Comparison of ENCODE assay signal across 18 cellular contexts in the genomic region with DNA sequence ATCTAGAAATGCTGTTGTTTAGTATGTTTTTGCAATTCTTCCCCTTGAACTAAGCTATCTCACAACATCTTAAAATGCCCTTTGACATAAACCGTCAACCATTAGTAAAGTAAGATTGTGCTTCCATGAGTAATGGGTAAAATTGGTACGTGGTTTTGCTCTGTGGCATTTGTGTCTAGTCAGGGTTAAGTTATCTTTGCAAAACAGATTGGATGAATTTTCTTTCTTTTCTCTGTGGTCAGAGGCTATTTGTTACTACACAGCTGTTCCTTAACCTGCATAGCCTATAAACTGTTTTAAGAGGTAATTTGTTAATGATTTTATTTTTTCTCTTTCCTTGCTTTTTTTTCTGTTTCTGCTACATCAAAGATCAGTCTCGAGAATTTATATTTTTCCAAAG.
A peak's percentile ranks its signal among the peaks of the same experiment; 100 is the strongest.
DNase-seq lines count a peak whose midpoint lies in the region; ATAC-seq and TF ChIP-seq lines count a peak whose summit lies in the region.
"Had no signal": no experiment of that assay in that cellular context is flagged by ENCODE, and none has a peak within 500 bp of the region (broad histone marks: within the 10 kb centered on the region; RNA-seq: fewer than 3 reads in every experiment).

No MANE protein-coding gene starts in this region.

- no peaks in the 10 kb centered on the region for H4K20me1 ChIP-seq in PC-3 (ENCODE audit: low read length)

- BruUV-seq in PC-3 (replicated peaks; lab: Mats Ljungman, UMichigan): no TSS peak

- CTCF ChIA-PET in PC-3 (lab: Charles Lee): no interaction called here

- ATAC-seq in activated naive CD8-positive, alpha-beta T cell treated with anti-CD3 and anti-CD28 coated beads, Interleukin-2, amount 50 U/mL, for 24 hours: peak; percentile 61
- no peak for ATAC-seq in PC-3
- peak; percentile 46 for ATAC-seq in stimulated activated naive CD8-positive, alpha-beta T cell treated with anti-CD3 and anti-CD28 coated beads, Interleukin-15, Interleukin-2, amounts not matched to agents 100 U/mL and 50 U/mL, for 24 hours
- ATAC-seq: A549 had no signal

- H3F3A ChIP-seq in PC-3 (ENCODE audit: low read length, unreplicated experiment): no peaks in the 10 kb centered on the region

- no peak overlapping the region for H3K9ac ChIP-seq in PC-3 (ENCODE audit: low read length)

- H3K4me3 Mint-ChIP-seq in activated naive CD8-positive, alpha-beta T cell treated with anti-CD3 and anti-CD28 coated beads, Interleukin-2, amount 50 U/mL, for 24 hours: no peak overlapping the region
- H3K4me3 Mint-ChIP-seq in activated naive CD8-positive, alpha-beta T cell treated with anti-CD3 and anti-CD28 coated beads for 36 hours: no peak overlapping the region
- H3K4me3 Mint-ChIP-seq: activated T-cell treated with anti-CD3 and anti-CD28 coated beads, Interleukin-2, amount 50 U/mL, for 24 hours had no signal

- no peaks in the 10 kb centered on the region for H3K9me3 Mint-ChIP-seq in activated naive CD8-positive, alpha-beta T cell treated with anti-CD3 and anti-CD28 coated beads, Interleukin-2, amount 50 U/mL, for 24 hours
- H3K9me3 Mint-ChIP-seq in activated naive CD8-positive, alpha-beta T cell treated with anti-CD3 and anti-CD28 coated beads for 36 hours: no peaks in the 10 kb centered on the region
- H3K9me3 Mint-ChIP-seq: activated T-cell treated with anti-CD3 and anti-CD28 coated beads, Interleukin-2, amount 50 U/mL, for 24 hours had no signal

- H3K27me3 Mint-ChIP-seq in activated naive CD8-positive, alpha-beta T cell treated with anti-CD3 and anti-CD28 coated beads, Interleukin-2, amount 50 U/mL, for 24 hours: no peaks in the 10 kb centered on the region
- no peaks in the 10 kb centered on the region for H3K27me3 Mint-ChIP-seq in activated naive CD8-positive, alpha-beta T cell treated with anti-CD3 and anti-CD28 coated beads for 36 hours
- H3K27me3 Mint-ChIP-seq: activated T-cell treated with anti-CD3 and anti-CD28 coated beads, Interleukin-2, amount 50 U/mL, for 24 hours had no signal

- H3K9me3 ChIP-seq in PC-3 (ENCODE audit: low read length): no peaks in the 10 kb centered on the region
- H3K9me3 ChIP-seq: A549, ascending aorta, neutrophil, SJSA1 had no signal

- TF ChIP-seq POLR2A in erythroblast (IDR thresholded peaks at IDR 0.05; ENCODE audit: low read length): no peak

- no peak for DNase-seq in activated naive CD8-positive, alpha-beta T cell treated with anti-CD3 and anti-CD28 coated beads, Interleukin-2, amount 50 U/mL, for 24 hours
- DNase-seq in activated naive CD8-positive, alpha-beta T cell treated with anti-CD3 and anti-CD28 coated beads for 36 hours: no peak
- DNase-seq in PC-3: peak; percentile 31
- DNase-seq in erythroblast (lab: John Stamatoyannopoulos, UW): peak; percentile 88 to 92
- DNase-seq in stimulated activated naive CD8-positive, alpha-beta T cell treated with anti-CD3 and anti-CD28 coated beads, Interleukin-15, Interleukin-2, amounts not matched to agents 100 U/mL and 50 U/mL, for 24 hours: no peak
- no peak for DNase-seq in activated CD4-positive, alpha-beta T cell treated with anti-CD3 and anti-CD28 coated beads, Interleukin-2, amount 50 U/mL, for 4 hours
- DNase-seq in iPS-NIHi11 (ENCODE audit: low spot score): no peak
- DNase-seq in activated CD8-positive, alpha-beta memory T cell treated with anti-CD3 and anti-CD28 coated beads, Interleukin-2, amount 50 U/mL, for 4 hours: no peak
- DNase-seq: activated CD4-positive, CD25-positive, alpha-beta regulatory T cell; activated T-cell treated with anti-CD3 and anti-CD28 coated beads, Interleukin-2, amount 50 U/mL, for 24 hours; hypothalamus; NCI-H1694 treated with DMSO at 0.1 percent for 48 hours; stimulated activated CD8-positive, alpha-beta memory T cell treated with anti-CD3 and anti-CD28 coated beads, Interleukin-4, amount 100 ng/mL, for 48 hours had no signal

- no peaks in the 10 kb centered on the region for H3K36me3 ChIP-seq in PC-3 (ENCODE audit: low read depth, low read length)
- H3K36me3 ChIP-seq: ascending aorta, neutrophil, SJSA1 had no signal

- no peak overlapping the region for H3K27ac ChIP-seq in PC-3 (ENCODE audit: low read length)
- H3K27ac ChIP-seq: A549, ascending aorta, neutrophil, SJSA1 had no signal

- H3K27me3 ChIP-seq in PC-3 (ENCODE audit: low read length): no peaks in the 10 kb centered on the region
- H3K27me3 ChIP-seq: ascending aorta, neutrophil, SJSA1 had no signal

- no peaks in the 10 kb centered on the region for H3K9me2 ChIP-seq in PC-3 (replicated peaks; ENCODE audit: low read length)

- peaks cover 5% of the 10 kb centered on the region for H3K36me3 Mint-ChIP-seq in activated naive CD8-positive, alpha-beta T cell treated with anti-CD3 and anti-CD28 coated beads, Interleukin-2, amount 50 U/mL, for 24 hours (ENCODE audit: low read depth)
- H3K36me3 Mint-ChIP-seq in activated naive CD8-positive, alpha-beta T cell treated with anti-CD3 and anti-CD28 coated beads for 36 hours: peaks cover 16% of the 10 kb centered on the region

- peak overlapping the region; percentile 4 for H3K27ac Mint-ChIP-seq in activated naive CD8-positive, alpha-beta T cell treated with anti-CD3 and anti-CD28 coated beads, Interleukin-2, amount 50 U/mL, for 24 hours
- no peak overlapping the region for H3K27ac Mint-ChIP-seq in activated naive CD8-positive, alpha-beta T cell treated with anti-CD3 and anti-CD28 coated beads for 36 hours
- H3K27ac Mint-ChIP-seq: activated T-cell treated with anti-CD3 and anti-CD28 coated beads, Interleukin-2, amount 50 U/mL, for 24 hours had no signal

- POLR2A ChIA-PET in PC-3 (lab: Charles Lee; ENCODE audit: unreplicated experiment): interaction anchor here (0.6 kb wide), 1 partner anchor 79 kb away, joined by 4 read pairs; no protein-coding TSS in a partner anchor

- peaks cover 89% of the 10 kb centered on the region for H3K79me2 ChIP-seq in PC-3 (ENCODE audit: low read length)

- H3K4me3 ChIP-seq in PC-3 (ENCODE audit: low read length): no peak overlapping the region
- H3K4me3 ChIP-seq: A549, ascending aorta, lung, SJSA1 had no signal

- peaks cover 43% of the 10 kb centered on the region for H3K4me1 Mint-ChIP-seq in activated naive CD8-positive, alpha-beta T cell treated with anti-CD3 and anti-CD28 coated beads, Interleukin-2, amount 50 U/mL, for 24 hours
- peaks cover 50% of the 10 kb centered on the region for H3K4me1 Mint-ChIP-seq in activated naive CD8-positive, alpha-beta T cell treated with anti-CD3 and anti-CD28 coated beads for 36 hours

- H2AFZ ChIP-seq in PC-3 (ENCODE audit: low read length): no peak overlapping the region

- H3K4me1 ChIP-seq in PC-3 (ENCODE audit: insufficient read depth, low read length): peaks cover 41% of the 10 kb centered on the region
- H3K4me1 ChIP-seq: SJSA1 had no signal

- no peak for TF ChIP-seq CTCF in PC-3 (conservative IDR thresholded peaks at IDR 0.05; ENCODE audit: low read depth, low read length)

- intact Hi-C loops in PC-3 (cut with micrococcal nuclease): no loop called here

- no peak overlapping the region for H3K4me2 ChIP-seq in PC-3 (ENCODE audit: low read length)
- H3K4me2 ChIP-seq: A549 had no signal

Comparison
In these comparisons a context has a peak if more than half of its experiments do, and no peak if none do; other contexts are left out.
1. DNase-seq: peak in PC-3 (single experiment) and erythroblast (2 of 2); none in activated naive CD8-positive, alpha-beta T cell treated with anti-CD3 and anti-CD28 coated beads, Interleukin-2, amount 50 U/mL, for 24 hours (single experiment), activated naive CD8-positive, alpha-beta T cell treated with anti-CD3 and anti-CD28 coated beads for 36 hours (single experiment), stimulated activated naive CD8-positive, alpha-beta T cell treated with anti-CD3 and anti-CD28 coated beads, Interleukin-15, Interleukin-2, amounts not matched to agents 100 U/mL and 50 U/mL, for 24 hours (single experiment), activated CD4-positive, alpha-beta T cell treated with anti-CD3 and anti-CD28 coated beads, Interleukin-2, amount 50 U/mL, for 4 hours (0 of 2), iPS-NIHi11 (single experiment) and activated CD8-positive, alpha-beta memory T cell treated with anti-CD3 and anti-CD28 coated beads, Interleukin-2, amount 50 U/mL, for 4 hours (single experiment).